ENCODE assay signal across 8 cellular contexts in genomic region chr19:10551698-10552301, GRCh38.
A peak's percentile ranks its signal among the peaks of the same experiment; 100 is the strongest.
DNase-seq lines count a peak whose midpoint lies in the region; ATAC-seq and TF ChIP-seq lines count a peak whose summit lies in the region.

No MANE protein-coding gene starts in this region.

- in situ Hi-C loops in astrocyte of the spinal cord (cut with HindIII; ENCODE audit: low sequenced_read_pairs) = no loop called here

- no peak overlapping the region for H3K4me3 ChIP-seq in astrocyte of the spinal cord (ENCODE audit: low read depth, low read length)

- ATAC-seq in HG03439 (IDR thresholded peaks at IDR 0.05; ENCODE audit: unreplicated experiment) (no peak), GM19452 (IDR thresholded peaks at IDR 0.05; ENCODE audit: unreplicated experiment) (no peak), GM21723 (IDR thresholded peaks at IDR 0.05; ENCODE audit: unreplicated experiment) (no peak)

- TF ChIP-seq CTCF in astrocyte of the spinal cord (IDR thresholded peaks at IDR 0.05; ENCODE audit: low read depth, low read length) = peak; percentile 9

- peak; percentile 65 for DNase-seq in activated CD4-positive, alpha-beta T cell treated with anti-CD3 and anti-CD28 coated beads for 48 hours
- no peak for DNase-seq in activated CD4-positive, alpha-beta T cell treated with anti-CD3 and anti-CD28 coated beads, Interleukin-2, amount 50 U/mL, for 4 hours
- peak; percentile 52 to 63 for DNase-seq in NOMO-1 (lab: John Stamatoyannopoulos, UW; ENCODE audit: unreplicated experiment in 2 of 2)
- DNase-seq in astrocyte of the spinal cord (ENCODE audit: low read depth, low spot score) = no peak
- DNase-seq in pons (ENCODE audit: low spot score) = peak; percentile 49

Comparison
In these comparisons a context has a peak if more than half of its experiments do, and no peak if none do; other contexts are left out.
1. DNase-seq: peak in activated CD4-positive, alpha-beta T cell treated with anti-CD3 and anti-CD28 coated beads for 48 hours (single experiment), NOMO-1 (2 of 2) and pons (single experiment); none in activated CD4-positive, alpha-beta T cell treated with anti-CD3 and anti-CD28 coated beads, Interleukin-2, amount 50 U/mL, for 4 hours (0 of 2) and astrocyte of the spinal cord (single experiment).